In genomic region chr1:225942574-225942973, GRCh38 we compare ENCODE assay signal across 10 cellular contexts. TPM values are rescaled to one million over a fixed set of nuclear protein-coding genes. Genes with fewer than 3 reads are reported as not detected.
DNase-seq lines count a peak whose midpoint lies in the region; ATAC-seq and TF ChIP-seq lines count a peak whose summit lies in the region.
"Had no signal": no experiment of that assay in that cellular context is flagged by ENCODE, and none has a peak within 500 bp of the region (broad histone marks: within the 10 kb centered on the region; RNA-seq: fewer than 3 reads in every experiment).

No MANE protein-coding gene starts in this region.

- H3K36me3 ChIP-seq in lung (ENCODE audit: control insufficient read depth in 2 of 2, insufficient read depth in 2 of 2, low read length in 2 of 2) = no peaks in the 10 kb centered on the region
- H3K36me3 ChIP-seq in effector memory CD4-positive, alpha-beta T cell (ENCODE audit: control insufficient read depth, insufficient read depth, low read length) = no peaks in the 10 kb centered on the region

- no peaks in the 10 kb centered on the region for H3K27me3 ChIP-seq in lung (ENCODE audit: control insufficient read depth, insufficient read depth)
- H3K27me3 ChIP-seq in effector memory CD4-positive, alpha-beta T cell (replicated peaks; ENCODE audit: control insufficient read depth, insufficient read depth, low read length, poor library complexity, severe bottlenecking) = no peaks in the 10 kb centered on the region

- no peaks in the 10 kb centered on the region for H3K9me3 ChIP-seq in lung (ENCODE audit: control insufficient read depth in 2 of 2, insufficient read depth in 1 of 2, low read length in 1 of 2)
- no peaks in the 10 kb centered on the region for H3K9me3 ChIP-seq in effector memory CD4-positive, alpha-beta T cell (ENCODE audit: control insufficient read depth, low read length)

- no peak overlapping the region for H3K4me3 ChIP-seq in lung
- no peak overlapping the region for H3K4me3 ChIP-seq in effector memory CD4-positive, alpha-beta T cell (ENCODE audit: insufficient read depth, low read depth, low read length, poor library complexity, severe bottlenecking)

- H3K27ac ChIP-seq in lung (ENCODE audit: low read depth in 1 of 2, low read length in 1 of 2) = no peak overlapping the region
- H3K27ac ChIP-seq in effector memory CD4-positive, alpha-beta T cell (ENCODE audit: insufficient read depth, low read length, poor library complexity, severe bottlenecking) = no peak overlapping the region

- TF ChIP-seq CTCF in lung (IDR thresholded peaks at IDR 0.05; ENCODE audit: control extremely low read depth, extremely low read depth) = no peak

- peak; percentile 66 for ATAC-seq in GM18870 (IDR thresholded peaks at IDR 0.05; ENCODE audit: unreplicated experiment)
- ATAC-seq in GM21447 (IDR thresholded peaks at IDR 0.05; ENCODE audit: unreplicated experiment) = peak; percentile 86
- peak; percentile 87 for ATAC-seq in HG03175 (IDR thresholded peaks at IDR 0.05; ENCODE audit: unreplicated experiment)
- peak; percentile 37 for ATAC-seq in lung (ENCODE audit: insufficient read depth, low FRiP score)

- whole genome bisulfite sequencing in lung, 2 donors = 58 to 70% methylated on average over 7 of the region's 7 CpGs

- DNase-seq in lung (ENCODE audit: low spot score) (no peak), hepatic stellate cell (ENCODE audit: low spot score) (no peak)
- no peak for DNase-seq in effector memory CD4-positive, alpha-beta T cell
- DNase-seq in activated CD4-positive, alpha-beta T cell treated with anti-CD3 and anti-CD28 coated beads for 4 hours = no peak
- DNase-seq: activated naive CD4-positive, alpha-beta T cell treated with anti-CD3 and anti-CD28 coated beads, Interleukin-2, amount 10 ng/mL, durations not matched to agents 7 days and 5 days; islet precursor cell; stimulated activated naive B cell treated with anti-CD40 and anti-IgM and Interleukin-4, amounts not matched to agents 10 μg/mL and 1 μg/mL and 100 μg/mL, for 72 hours had no signal

- peaks cover 10 to 11% of the 10 kb centered on the region in 2 donors for H3K4me1 ChIP-seq in lung (ENCODE audit: control insufficient read depth in 2 of 2, insufficient read depth in 2 of 2, low read length in 2 of 2)
- H3K4me1 ChIP-seq in effector memory CD4-positive, alpha-beta T cell (ENCODE audit: control insufficient read depth, insufficient read depth, low read length, poor library complexity, severe bottlenecking) = peaks cover 5% of the 10 kb centered on the region

RNA-seq across cellular contexts. Expression of gene LEFTY2, which starts 1.6 kb away (rescaled TPM):
- total RNA-seq in lung = under 1 TPM; 0.48 to 0.52 TPM
- under 1 TPM; 0.11 to 0.22 TPM for polyA plus RNA-seq in lung

RNA-seq across cellular contexts. Expression of gene PYCR2, which starts 18.5 kb away (rescaled TPM):
- 10 to 100 TPM; 32.6 to 85.4 TPM for total RNA-seq in lung
- 100 to 1,000 TPM in 1 of 2 donors, 10 to 100 TPM in 1; 84.1 to 105 TPM for polyA plus RNA-seq in lung

RNA-seq across cellular contexts. Expression of gene LEFTY1, which starts 53.6 kb away (rescaled TPM):
- 1 to 10 TPM in 1 of 2 donors, under 1 TPM in 1; 0.40 to 2.1 TPM for total RNA-seq in lung
- under 1 TPM; 0.12 to 0.29 TPM for polyA plus RNA-seq in lung

RNA-seq across cellular contexts. Expression of gene SDE2, which starts 56.6 kb away (rescaled TPM):
- total RNA-seq in lung = 10 to 100 TPM; 17.1 to 35.5 TPM
- 10 to 100 TPM in 1 of 2 donors, 1 to 10 TPM in 1; 6.7 to 13.4 TPM for polyA plus RNA-seq in lung

Comparison
In these comparisons a context has a peak if more than half of its experiments do, and no peak if none do; other contexts are left out.
1. ATAC-seq: peak in every context shown above with its lines; median percentile 87 in HG03175; 86 in GM21447; 66 in GM18870; 37 in lung.